ENCODE assay signal across 16 cellular contexts in genomic region chr3:49353022-49353421, GRCh38. TPM values are rescaled to one million over a fixed set of nuclear protein-coding genes. Genes with fewer than 3 reads are reported as not detected.
DNase-seq lines count a peak whose midpoint lies in the region; ATAC-seq and TF ChIP-seq lines count a peak whose summit lies in the region.
"Had no signal": no experiment of that assay in that cellular context is flagged by ENCODE, and none has a peak within 500 bp of the region (broad histone marks: within the 10 kb centered on the region; RNA-seq: fewer than 3 reads in every experiment).

No MANE protein-coding gene starts in this region.

- no peaks in the 10 kb centered on the region for H3K9me3 Mint-ChIP-seq in activated CD8-positive, alpha-beta T cell treated with anti-CD3 and anti-CD28 coated beads for 36 hours
- H3K9me3 Mint-ChIP-seq: activated naive CD4-positive, alpha-beta T cell treated with anti-CD3 and anti-CD28 coated beads, Interleukin-2, amount 10 ng/mL, durations not matched to agents 7 days and 5 days had no signal

- peak; percentile 40 for DNase-seq in SIG-M5 treated with dmso at 0.1 percent for 504 hours (lab: John Stamatoyannopoulos, UW; ENCODE audit: unreplicated experiment)
- no peak for DNase-seq in SIG-M5 (lab: John Stamatoyannopoulos, UW)
- DNase-seq in activated CD8-positive, alpha-beta T cell treated with anti-CD3 and anti-CD28 coated beads for 36 hours, result no peak
- DNase-seq in kidney tubule cell (ENCODE audit: low spot score), result peak; percentile 32
- DNase-seq in thyroid gland, result no peak
- DNase-seq in Right ventricle myocardium superior, result no peak
- DNase-seq in SHP77 (lab: John Stamatoyannopoulos, UW), result no peak
- DNase-seq: activated CD4-positive, alpha-beta T cell treated with anti-CD3 and anti-CD28 coated beads for 48 hours; activated naive CD4-positive, alpha-beta T cell treated with anti-CD3 and anti-CD28 coated beads, Interleukin-2, amount 10 ng/mL, durations not matched to agents 7 days and 5 days; cortex of kidney; left cardiac atrium; NCI-H345; RPMI8226; stimulated activated CD4-positive, alpha-beta T cell treated with anti-CD3 and anti-CD28 coated beads, Interleukin-1b, Interleukin-23, amount 100 ng/mL, for 48 hours; stimulated activated naive CD4-positive, alpha-beta T cell had no signal

- H3K27me3 ChIP-seq in thyroid gland, result no peaks in the 10 kb centered on the region

- intact Hi-C loops in activated CD8-positive, alpha-beta T cell treated with anti-CD3 and anti-CD28 coated beads for 36 hours (cut with micrococcal nuclease), result no loop called here
- intact Hi-C loops in thyroid gland (cut with DNase I) (no loop called here), Right ventricle myocardium superior (cut with DNase I) (no loop called here)

- H3K4me3 ChIP-seq in thyroid gland (replicated peaks in 1 of 3), result no peak overlapping the region

- no peak for TF ChIP-seq POLR2A in thyroid gland (IDR thresholded peaks at IDR 0.05)

- H3K4me1 ChIP-seq in thyroid gland, result peaks cover 17 to 43% of the 10 kb centered on the region in 2 donors

- POLR2A ChIA-PET in activated CD8-positive, alpha-beta T cell treated with anti-CD3 and anti-CD28 coated beads for 36 hours (lab: Charles Lee), result interaction anchor here (0.6 to 4.0 kb wide), 3 partner anchors 13 to 27 kb away, joined by 3 to 15 read pairs (median 4); partner anchors contain the start of gene USP4

- ATAC-seq in activated CD8-positive, alpha-beta T cell treated with anti-CD3 and anti-CD28 coated beads for 36 hours, result no peak
- ATAC-seq in Right ventricle myocardium superior (ENCODE audit: poor library complexity) (no peak), HG02798 (IDR thresholded peaks at IDR 0.05; ENCODE audit: poor library complexity, unreplicated experiment) (no peak)
- ATAC-seq: left cardiac atrium had no signal

- CTCF ChIA-PET in activated CD8-positive, alpha-beta T cell treated with anti-CD3 and anti-CD28 coated beads for 36 hours (lab: Charles Lee), result interaction anchor here (1.0 kb wide), 2 partner anchors 13 to 29 kb away, joined by 3 to 5 read pairs; no protein-coding TSS in a partner anchor

- 90 to 92% methylated on average over 5 of the region's 5 CpGs for WGBS in thyroid gland, 2 donors

- TF ChIP-seq CTCF in activated CD8-positive, alpha-beta T cell treated with anti-CD3 and anti-CD28 coated beads for 36 hours (IDR thresholded peaks at IDR 0.05), result no peak
- TF ChIP-seq CTCF in thyroid gland (IDR thresholded peaks at IDR 0.05), result no peak

- H3K27me3 Mint-ChIP-seq in activated CD8-positive, alpha-beta T cell treated with anti-CD3 and anti-CD28 coated beads for 36 hours, result no peaks in the 10 kb centered on the region
- H3K27me3 Mint-ChIP-seq: activated naive CD4-positive, alpha-beta T cell treated with anti-CD3 and anti-CD28 coated beads, Interleukin-2, amount 10 ng/mL, durations not matched to agents 7 days and 5 days had no signal

- H3K4me1 Mint-ChIP-seq in activated CD8-positive, alpha-beta T cell treated with anti-CD3 and anti-CD28 coated beads for 36 hours (ENCODE audit: low read depth), result peaks cover 12% of the 10 kb centered on the region

- peaks cover 21% of the 10 kb centered on the region for H3K36me3 Mint-ChIP-seq in activated CD8-positive, alpha-beta T cell treated with anti-CD3 and anti-CD28 coated beads for 36 hours (ENCODE audit: low read depth)

- no peak overlapping the region for H3K4me3 Mint-ChIP-seq in activated CD8-positive, alpha-beta T cell treated with anti-CD3 and anti-CD28 coated beads for 36 hours
- H3K4me3 Mint-ChIP-seq: activated naive CD4-positive, alpha-beta T cell treated with anti-CD3 and anti-CD28 coated beads, Interleukin-2, amount 10 ng/mL, durations not matched to agents 7 days and 5 days had no signal

- peak overlapping the region; percentile 57 to 81 (median 75) for H3K27ac ChIP-seq in thyroid gland

- no peaks in the 10 kb centered on the region for H3K36me3 ChIP-seq in thyroid gland

- peak overlapping the region; percentile 5 for H3K27ac Mint-ChIP-seq in activated CD8-positive, alpha-beta T cell treated with anti-CD3 and anti-CD28 coated beads for 36 hours
- H3K27ac Mint-ChIP-seq: activated naive CD4-positive, alpha-beta T cell treated with anti-CD3 and anti-CD28 coated beads, Interleukin-2, amount 10 ng/mL, durations not matched to agents 7 days and 5 days had no signal

- H3K9me3 ChIP-seq in thyroid gland, result no peaks in the 10 kb centered on the region

RNA-seq across cellular contexts. Expression of gene GPX1, which starts 5.1 kb away (rescaled TPM):
- total RNA-seq in activated CD8-positive, alpha-beta T cell treated with anti-CD3 and anti-CD28 coated beads for 36 hours, result 100 to 1,000 TPM; 201 to 202 TPM
- 100 to 1,000 TPM; 161 to 398 (median 226) TPM for total RNA-seq in thyroid gland
- total RNA-seq in Right ventricle myocardium superior, result 117 TPM

RNA-seq across cellular contexts. Expression of gene USP4, which starts 13.2 kb away (rescaled TPM):
- 10 to 100 TPM; 62.4 to 67.8 TPM for total RNA-seq in activated CD8-positive, alpha-beta T cell treated with anti-CD3 and anti-CD28 coated beads for 36 hours
- total RNA-seq in thyroid gland, result 10 to 100 TPM; 19.8 to 32.6 (median 28.5) TPM
- total RNA-seq in Right ventricle myocardium superior, result 34.7 TPM

RNA-seq across cellular contexts. Expression of gene RHOA, which starts 58.8 kb away (rescaled TPM):
- total RNA-seq in activated CD8-positive, alpha-beta T cell treated with anti-CD3 and anti-CD28 coated beads for 36 hours, result 100 to 1,000 TPM; 432 to 437 TPM
- total RNA-seq in thyroid gland, result 100 to 1,000 TPM; 437 to 789 (median 587) TPM
- total RNA-seq in Right ventricle myocardium superior, result 255 TPM

RNA-seq across cellular contexts. Expression of gene TCTA, which starts 59.2 kb away (rescaled TPM):
- 10 to 100 TPM; 10.4 to 12.4 TPM for total RNA-seq in activated CD8-positive, alpha-beta T cell treated with anti-CD3 and anti-CD28 coated beads for 36 hours
- 100 to 1,000 TPM in 2 of 4 donors, 10 to 100 TPM in 2; 50.4 to 177 (median 94.8) TPM for total RNA-seq in thyroid gland
- 13.4 TPM for total RNA-seq in Right ventricle myocardium superior

Comparison
In these comparisons a context has a peak if more than half of its experiments do, and no peak if none do; other contexts are left out.
1. DNase-seq: peak in SIG-M5 treated with dmso at 0.1 percent for 504 hours (single experiment) and kidney tubule cell (single experiment); none in SIG-M5 (single experiment), activated CD8-positive, alpha-beta T cell treated with anti-CD3 and anti-CD28 coated beads for 36 hours (single experiment), thyroid gland (0 of 2), Right ventricle myocardium superior (single experiment) and SHP77 (0 of 2).